1 cellular context compared by ENCODE assay signal in genomic region chr19:8412783-8413592, GRCh38.
A peak's percentile ranks its signal among the peaks of the same experiment; 100 is the strongest.
TF ChIP-seq lines count a peak whose summit lies in the region.

MARCHF2 (plus strand) TSS chr19:8413305; CDS start chr19:8421841, 8,536 bp downstream.

TF ChIP-seq in HepG2, 621 proteins besides CTCF, POLR2A, EP300 and RAD21 (continued from another document and continues in another):
- TF ChIP-seq, protein P1, sequence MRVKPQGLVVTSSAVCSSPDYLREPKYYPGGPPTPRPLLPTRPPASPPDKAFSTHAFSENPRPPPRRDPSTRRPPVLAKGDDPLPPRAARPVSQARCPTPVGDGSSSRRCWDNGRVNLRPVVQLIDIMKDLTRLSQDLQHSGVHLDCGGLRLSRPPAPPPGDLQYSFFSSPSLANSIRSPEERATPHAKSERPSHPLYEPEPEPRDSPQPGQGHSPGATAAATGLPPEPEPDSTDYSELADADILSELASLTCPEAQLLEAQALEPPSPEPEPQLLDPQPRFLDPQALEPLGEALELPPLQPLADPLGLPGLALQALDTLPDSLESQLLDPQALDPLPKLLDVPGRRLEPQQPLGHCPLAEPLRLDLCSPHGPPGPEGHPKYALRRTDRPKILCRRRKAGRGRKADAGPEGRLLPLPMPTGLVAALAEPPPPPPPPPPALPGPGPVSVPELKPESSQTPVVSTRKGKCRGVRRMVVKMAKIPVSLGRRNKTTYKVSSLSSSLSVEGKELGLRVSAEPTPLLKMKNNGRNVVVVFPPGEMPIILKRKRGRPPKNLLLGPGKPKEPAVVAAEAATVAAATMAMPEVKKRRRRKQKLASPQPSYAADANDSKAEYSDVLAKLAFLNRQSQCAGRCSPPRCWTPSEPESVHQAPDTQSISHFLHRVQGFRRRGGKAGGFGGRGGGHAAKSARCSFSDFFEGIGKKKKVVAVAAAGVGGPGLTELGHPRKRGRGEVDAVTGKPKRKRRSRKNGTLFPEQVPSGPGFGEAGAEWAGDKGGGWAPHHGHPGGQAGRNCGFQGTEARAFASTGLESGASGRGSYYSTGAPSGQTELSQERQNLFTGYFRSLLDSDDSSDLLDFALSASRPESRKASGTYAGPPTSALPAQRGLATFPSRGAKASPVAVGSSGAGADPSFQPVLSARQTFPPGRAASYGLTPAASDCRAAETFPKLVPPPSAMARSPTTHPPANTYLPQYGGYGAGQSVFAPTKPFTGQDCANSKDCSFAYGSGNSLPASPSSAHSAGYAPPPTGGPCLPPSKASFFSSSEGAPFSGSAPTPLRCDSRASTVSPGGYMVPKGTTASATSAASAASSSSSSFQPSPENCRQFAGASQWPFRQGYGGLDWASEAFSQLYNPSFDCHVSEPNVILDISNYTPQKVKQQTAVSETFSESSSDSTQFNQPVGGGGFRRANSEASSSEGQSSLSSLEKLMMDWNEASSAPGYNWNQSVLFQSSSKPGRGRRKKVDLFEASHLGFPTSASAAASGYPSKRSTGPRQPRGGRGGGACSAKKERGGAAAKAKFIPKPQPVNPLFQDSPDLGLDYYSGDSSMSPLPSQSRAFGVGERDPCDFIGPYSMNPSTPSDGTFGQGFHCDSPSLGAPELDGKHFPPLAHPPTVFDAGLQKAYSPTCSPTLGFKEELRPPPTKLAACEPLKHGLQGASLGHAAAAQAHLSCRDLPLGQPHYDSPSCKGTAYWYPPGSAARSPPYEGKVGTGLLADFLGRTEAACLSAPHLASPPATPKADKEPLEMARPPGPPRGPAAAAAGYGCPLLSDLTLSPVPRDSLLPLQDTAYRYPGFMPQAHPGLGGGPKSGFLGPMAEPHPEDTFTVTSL (CRISPR knock-in tag; IDR thresholded peaks at IDR 0.05; ENCODE audit: borderline replicate concordance): no peak
- no peak for TF ChIP-seq ZNF460 (CRISPR knock-in tag; IDR thresholded peaks at IDR 0.05; ENCODE audit: borderline replicate concordance)
- TF ChIP-seq ZBTB4 (CRISPR knock-in tag; IDR thresholded peaks at IDR 0.05; ENCODE audit: borderline replicate concordance): no peak
- no peak for TF ChIP-seq ATF1 (CRISPR knock-in tag; IDR thresholded peaks at IDR 0.05)
- no peak for TF ChIP-seq ZNF691 (CRISPR knock-in tag; IDR thresholded peaks at IDR 0.05; ENCODE audit: borderline replicate concordance, low read depth)
- TF ChIP-seq, protein P2, sequence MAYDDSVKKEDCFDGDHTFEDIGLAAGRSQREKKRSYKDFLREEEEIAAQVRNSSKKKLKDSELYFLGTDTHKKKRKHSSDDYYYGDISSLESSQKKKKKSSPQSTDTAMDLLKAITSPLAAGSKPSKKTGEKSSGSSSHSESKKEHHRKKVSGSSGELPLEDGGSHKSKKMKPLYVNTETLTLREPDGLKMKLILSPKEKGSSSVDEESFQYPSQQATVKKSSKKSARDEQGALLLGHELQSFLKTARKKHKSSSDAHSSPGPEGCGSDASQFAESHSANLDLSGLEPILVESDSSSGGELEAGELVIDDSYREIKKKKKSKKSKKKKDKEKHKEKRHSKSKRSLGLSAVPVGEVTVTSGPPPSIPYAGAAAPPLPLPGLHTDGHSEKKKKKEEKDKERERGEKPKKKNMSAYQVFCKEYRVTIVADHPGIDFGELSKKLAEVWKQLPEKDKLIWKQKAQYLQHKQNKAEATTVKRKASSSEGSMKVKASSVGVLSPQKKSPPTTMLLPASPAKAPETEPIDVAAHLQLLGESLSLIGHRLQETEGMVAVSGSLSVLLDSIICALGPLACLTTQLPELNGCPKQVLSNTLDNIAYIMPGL (CRISPR knock-in tag; IDR thresholded peaks at IDR 0.05; ENCODE audit: borderline replicate concordance in 1 of 2, low read depth in 1 of 2): peak in 1 of 2 experiments; percentile 33; a peak in 2 of 4 replicates
- no peak for TF ChIP-seq GATA4 (IDR thresholded peaks at IDR 0.05; ENCODE audit: borderline replicate concordance, low read depth)
- TF ChIP-seq TOPORS (CRISPR knock-in tag; IDR thresholded peaks at IDR 0.05): no peak
- no peak for TF ChIP-seq NR2F1 (CRISPR knock-in tag; IDR thresholded peaks at IDR 0.05)
- peak; percentile 81 for TF ChIP-seq PBX2 (CRISPR knock-in tag; IDR thresholded peaks at IDR 0.05)
- TF ChIP-seq, protein P3, sequence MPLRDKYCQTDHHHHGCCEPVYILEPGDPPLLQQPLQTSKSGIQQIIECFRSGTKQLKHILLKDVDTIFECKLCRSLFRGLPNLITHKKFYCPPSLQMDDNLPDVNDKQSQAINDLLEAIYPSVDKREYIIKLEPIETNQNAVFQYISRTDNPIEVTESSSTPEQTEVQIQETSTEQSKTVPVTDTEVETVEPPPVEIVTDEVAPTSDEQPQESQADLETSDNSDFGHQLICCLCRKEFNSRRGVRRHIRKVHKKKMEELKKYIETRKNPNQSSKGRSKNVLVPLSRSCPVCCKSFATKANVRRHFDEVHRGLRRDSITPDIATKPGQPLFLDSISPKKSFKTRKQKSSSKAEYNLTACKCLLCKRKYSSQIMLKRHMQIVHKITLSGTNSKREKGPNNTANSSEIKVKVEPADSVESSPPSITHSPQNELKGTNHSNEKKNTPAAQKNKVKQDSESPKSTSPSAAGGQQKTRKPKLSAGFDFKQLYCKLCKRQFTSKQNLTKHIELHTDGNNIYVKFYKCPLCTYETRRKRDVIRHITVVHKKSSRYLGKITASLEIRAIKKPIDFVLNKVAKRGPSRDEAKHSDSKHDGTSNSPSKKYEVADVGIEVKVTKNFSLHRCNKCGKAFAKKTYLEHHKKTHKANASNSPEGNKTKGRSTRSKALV (CRISPR knock-in tag; IDR thresholded peaks at IDR 0.05): no peak
- TF ChIP-seq, protein P4, sequence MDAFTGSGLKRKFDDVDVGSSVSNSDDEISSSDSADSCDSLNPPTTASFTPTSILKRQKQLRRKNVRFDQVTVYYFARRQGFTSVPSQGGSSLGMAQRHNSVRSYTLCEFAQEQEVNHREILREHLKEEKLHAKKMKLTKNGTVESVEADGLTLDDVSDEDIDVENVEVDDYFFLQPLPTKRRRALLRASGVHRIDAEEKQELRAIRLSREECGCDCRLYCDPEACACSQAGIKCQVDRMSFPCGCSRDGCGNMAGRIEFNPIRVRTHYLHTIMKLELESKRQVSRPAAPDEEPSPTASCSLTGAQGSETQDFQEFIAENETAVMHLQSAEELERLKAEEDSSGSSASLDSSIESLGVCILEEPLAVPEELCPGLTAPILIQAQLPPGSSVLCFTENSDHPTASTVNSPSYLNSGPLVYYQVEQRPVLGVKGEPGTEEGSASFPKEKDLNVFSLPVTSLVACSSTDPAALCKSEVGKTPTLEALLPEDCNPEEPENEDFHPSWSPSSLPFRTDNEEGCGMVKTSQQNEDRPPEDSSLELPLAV (CRISPR knock-in tag; conservative IDR thresholded peaks at IDR 0.05; ENCODE audit: low read depth): no peak
- TF ChIP-seq REPIN1 (CRISPR knock-in tag; IDR thresholded peaks at IDR 0.05; ENCODE audit: borderline replicate concordance, low read depth): peak; percentile 44; the same call in 1 of the 2 replicates
- no peak for TF ChIP-seq BRCA1 (CRISPR knock-in tag; IDR thresholded peaks at IDR 0.05)
- peak; percentile 26; the same call in 1 of the 2 replicates for TF ChIP-seq ZNF784 (CRISPR knock-in tag; IDR thresholded peaks at IDR 0.05; ENCODE audit: borderline replicate concordance)
- no peak for TF ChIP-seq MED8 (CRISPR knock-in tag; IDR thresholded peaks at IDR 0.05; ENCODE audit: insufficient replicate concordance)
- no peak for TF ChIP-seq RELA (CRISPR knock-in tag; IDR thresholded peaks at IDR 0.05)
- no peak for TF ChIP-seq HIC2 (CRISPR knock-in tag; IDR thresholded peaks at IDR 0.05; ENCODE audit: low read depth)
- no peak for TF ChIP-seq MATR3 (CRISPR knock-in tag; IDR thresholded peaks at IDR 0.05)
- TF ChIP-seq RFX3 (CRISPR knock-in tag; IDR thresholded peaks at IDR 0.05): no peak
- no peak for TF ChIP-seq MLX (CRISPR knock-in tag; IDR thresholded peaks at IDR 0.05)
- no peak for TF ChIP-seq ZNF180 (CRISPR knock-in tag; IDR thresholded peaks at IDR 0.05; ENCODE audit: borderline replicate concordance, low read depth)
